Comparison of ENCODE assay signal across 15 cellular contexts in genomic region chr15:61080209-61081027, GRCh38.
"Had no signal": no experiment of that assay in that cellular context is flagged by ENCODE, and none has a peak within 500 bp of the region (broad histone marks: within the 10 kb centered on the region; RNA-seq: fewer than 3 reads in every experiment).

No MANE protein-coding gene starts in this region.

- H3K4me3 Mint-ChIP-seq: natural killer cell had no signal

- H3K36me3 Mint-ChIP-seq: natural killer cell had no signal

- H3K4me3 ChIP-seq: body of pancreas, coronary artery, mucosa of descending colon, prostate gland, testis had no signal

- H3K27ac ChIP-seq: body of pancreas, coronary artery, epithelial cell of prostate, prostate gland, testis had no signal

- H3K27me3 ChIP-seq: body of pancreas, testis had no signal

- H3K4me1 ChIP-seq: body of pancreas, prostate gland had no signal

- DNase-seq: activated naive CD4-positive, alpha-beta T cell treated with anti-CD3 and anti-CD28 coated beads, Interleukin-2, amount 50 U/mL, for 16 hours; body of pancreas; central memory CD4-positive, alpha-beta T cell; effector CD8-positive, alpha-beta T cell; left cardiac atrium; mucosa of descending colon; natural killer cell; stimulated activated CD4-positive, alpha-beta T cell treated with anti-CD3 and anti-CD28 coated beads, Interleukin-4, amount 100 ng/mL, for 1 hour; stimulated activated CD8-positive, alpha-beta memory T cell treated with anti-CD3 and anti-CD28 coated beads, Interleukin-4, amount 100 ng/mL, for 48 hours; stimulated activated naive CD8-positive, alpha-beta T cell treated with anti-CD3 and anti-CD28 coated beads, Interleukin-15, Interleukin-2, amounts not matched to agents 100 U/mL and 50 U/mL, for 24 hours; testis had no signal

- H3K9me3 Mint-ChIP-seq: activated T-helper 2 cell treated with anti-CD3 and anti-CD28 coated beads, Interferon-gamma antibody, Interleukin-2, Interleukin-4, amounts not matched to agents 10 μg/mL and 5 μg/mL and 100 μg/mL, durations not matched to agents 14 hours and 24 hours and 36 hours; natural killer cell had no signal

- H3K36me3 ChIP-seq: prostate gland had no signal

- H3K27ac Mint-ChIP-seq: activated T-helper 2 cell treated with anti-CD3 and anti-CD28 coated beads, Interferon-gamma antibody, Interleukin-2, Interleukin-4, amounts not matched to agents 10 μg/mL and 5 μg/mL and 100 μg/mL, durations not matched to agents 14 hours and 24 hours and 36 hours; natural killer cell had no signal

- H3K9me3 ChIP-seq: body of pancreas, mucosa of descending colon, prostate gland, testis had no signal
